ENCODE assay signal across 29 cellular contexts in the genomic region with DNA sequence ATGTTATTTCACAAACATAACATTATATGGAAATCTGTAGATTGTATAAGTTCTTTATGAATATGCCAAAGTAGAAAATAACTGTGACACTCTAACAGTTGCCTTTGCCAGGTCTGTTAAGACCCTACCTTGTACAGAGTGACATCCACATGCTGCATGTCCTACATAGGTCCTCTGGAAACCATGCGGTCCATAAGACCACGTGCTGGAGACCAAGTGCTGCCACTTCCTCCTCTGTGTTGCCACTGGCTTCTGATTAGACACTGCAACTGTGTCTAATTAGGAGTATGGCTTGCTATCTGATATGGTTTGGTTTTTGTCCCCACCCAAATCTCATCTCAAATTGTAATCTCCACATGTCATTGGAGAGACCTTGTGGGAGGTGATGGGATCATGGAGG.
DNase-seq lines count a peak whose midpoint lies in the region; ATAC-seq, FAIRE-seq and TF ChIP-seq lines count a peak whose summit lies in the region.
"Had no signal": no experiment of that assay in that cellular context is flagged by ENCODE, and none has a peak within 500 bp of the region (broad histone marks: within the 10 kb centered on the region; RNA-seq: fewer than 3 reads in every experiment).

No MANE protein-coding gene starts in this region.

- H3K36me3 ChIP-seq in HepG2 (replicated peaks in 1 of 2; ENCODE audit: control insufficient read depth in 1 of 2, insufficient read depth in 2 of 2, low read length in 2 of 2) (no peaks in the 10 kb centered on the region), right lobe of liver (no peaks in the 10 kb centered on the region)
- H3K36me3 ChIP-seq: BE2C; BLaER1; BLaER1 treated with 17β-estradiol and CSF1 and Interleukin-3, amounts not matched to agents 10 nM and 100 nM had no signal

- H3K27me3 ChIP-seq in HepG2 (ENCODE audit: control insufficient read depth in 1 of 2, insufficient read depth in 2 of 2, low read length in 2 of 2) (no peaks in the 10 kb centered on the region), right lobe of liver (no peaks in the 10 kb centered on the region)
- H3K27me3 ChIP-seq: BE2C; BLaER1; BLaER1 treated with 17β-estradiol and CSF1 and Interleukin-3, amounts not matched to agents 10 nM and 100 nM had no signal

- ATAC-seq in HepG2, result no peak
- ATAC-seq in right lobe of liver, result no peak
- ATAC-seq: A549; CD8-positive, alpha-beta T cell had no signal

- H3K9me3 ChIP-seq in HepG2 (ENCODE audit: low read length) (peaks cover 97% of the 10 kb centered on the region), right lobe of liver (peaks cover 0 to 3% (median 0%) of the 10 kb centered on the region in 4 donors)
- H3K9me3 ChIP-seq: A549; BE2C; BLaER1; BLaER1 treated with 17β-estradiol and CSF1 and Interleukin-3, amounts not matched to agents 10 nM and 100 nM; Caco-2 had no signal

- intact Hi-C loops in HepG2 (cut with micrococcal nuclease; ENCODE audit: unreplicated experiment) (no loop called here), right lobe of liver (cut with DNase I) (no loop called here)

- DNase-seq in HepG2 (ENCODE audit: low spot score), result no peak
- DNase-seq in right lobe of liver, result no peak
- DNase-seq: 8988T; ACHN; AML-193; BE2C; C1 segment of cervical spinal cord; Caco-2; Calu3; CD4-positive, alpha-beta memory T cell; CD4-positive, alpha-beta T cell; CD4-positive, CD25-positive, alpha-beta regulatory T cell; CD8-positive, alpha-beta memory T cell; CD8-positive, alpha-beta T cell; COR-L47; DMS 273 treated with DMSO at 0.1 percent for 48 hours; DMS153; DMS53; DMS79; DMS79 treated with DMSO at 0.1 percent for 48 hours; DND-41; EL had no signal

- BruUV-seq in HepG2 (replicated peaks; lab: Mats Ljungman, UMichigan), result no TSS peak

- TF ChIP-seq EP300 in HepG2 (IDR thresholded peaks at IDR 0.05; ENCODE audit: low read depth in 2 of 2, low read length in 2 of 2) (no peak), HepG2 (CRISPR knock-in tag; IDR thresholded peaks at IDR 0.05; ENCODE audit: borderline replicate concordance) (no peak)

- no peak overlapping the region for H2AFZ ChIP-seq in HepG2 (ENCODE audit: low read length)

- 0% methylated on average over 2 of the region's 2 CpGs for WGBS in HepG2 (ENCODE audit: low lambda C conversion rate)
- WGBS in right lobe of liver (ENCODE audit: insufficient coverage, low coverage, low lambda C conversion rate, missing lambda C conversion rate), result 82% methylated on average over 2 of the region's 2 CpGs

- H3K4me1 ChIP-seq in HepG2 (ENCODE audit: insufficient read depth, low read length) (no peaks in the 10 kb centered on the region), right lobe of liver (no peaks in the 10 kb centered on the region)
- H3K4me1 ChIP-seq: A549, BE2C, Caco-2 had no signal

- no peak overlapping the region for H3K4me2 ChIP-seq in HepG2 (ENCODE audit: low read depth, low read length)
- H3K4me2 ChIP-seq: A549; BLaER1; BLaER1 treated with 17β-estradiol and CSF1 and Interleukin-3, amounts not matched to agents 10 nM and 100 nM had no signal

- H3K4me3 ChIP-seq in HepG2 (replicated peaks in 1 of 3; ENCODE audit: insufficient read depth in 1 of 3, low read depth in 2 of 3, low read length in 3 of 3), result no peak overlapping the region
- H3K4me3 ChIP-seq in right lobe of liver, result no peak overlapping the region
- H3K4me3 ChIP-seq: A549; BLaER1; BLaER1 treated with 17β-estradiol and CSF1 and Interleukin-3, amounts not matched to agents 10 nM and 100 nM had no signal

- CTCF ChIA-PET in HepG2 (lab: Yijun Ruan, JAX; ENCODE audit: low intra/inter-chr PET ratio, low total read pairs), result no interaction called here

- no peak for FAIRE-seq in HepG2 (lab: Jason Lieb, UNC)
- FAIRE-seq: A204.1, A549, D721Med had no signal

- no peaks in the 10 kb centered on the region for H4K20me1 ChIP-seq in HepG2 (ENCODE audit: insufficient read depth, low read length)
- H4K20me1 ChIP-seq: BLaER1; BLaER1 treated with 17β-estradiol and CSF1 and Interleukin-3, amounts not matched to agents 10 nM and 100 nM had no signal

- TF ChIP-seq POLR2A in HepG2 (IDR thresholded peaks at IDR 0.05; ENCODE audit: insufficient read depth in 1 of 2, low read depth in 2 of 2, low read length in 2 of 2) (no peak), right lobe of liver (IDR thresholded peaks at IDR 0.05) (no peak)

- H3K27ac ChIP-seq in HepG2 (ENCODE audit: extremely low read length, insufficient read depth, low read length), result no peak overlapping the region
- H3K27ac ChIP-seq in right lobe of liver, result no peak overlapping the region
- H3K27ac ChIP-seq: 22Rv1; A549; BLaER1; BLaER1 treated with 17β-estradiol and CSF1 and Interleukin-3, amounts not matched to agents 10 nM and 100 nM; C4-2B had no signal

- no peaks in the 10 kb centered on the region for H3K79me2 ChIP-seq in HepG2 (ENCODE audit: insufficient read depth, low read length)

- no peak overlapping the region for H3K9ac ChIP-seq in HepG2 (ENCODE audit: insufficient read depth, low read depth, low read length)
- H3K9ac ChIP-seq: BLaER1; BLaER1 treated with 17β-estradiol and CSF1 and Interleukin-3, amounts not matched to agents 10 nM and 100 nM had no signal

- in situ Hi-C loops in HepG2 (cut with HindIII; ENCODE audit: extremely low pct_ligation_motif_present, low pct_unique_long_range_greater_than_20kb), result no loop called here

- POLR2A ChIA-PET in HepG2 (lab: Yijun Ruan, JAX), result no interaction called here

- TF ChIP-seq CTCF in HepG2 (CRISPR knock-in tag; IDR thresholded peaks at IDR 0.05) (no peak), right lobe of liver (IDR thresholded peaks at IDR 0.05) (no peak)

- TF ChIP-seq RAD21 in HepG2 (CRISPR knock-in tag; IDR thresholded peaks at IDR 0.05), result no peak

TF ChIP-seq in HepG2, 621 proteins besides CTCF, POLR2A, EP300 and RAD21:
- TF ChIP-seq, protein P1, sequence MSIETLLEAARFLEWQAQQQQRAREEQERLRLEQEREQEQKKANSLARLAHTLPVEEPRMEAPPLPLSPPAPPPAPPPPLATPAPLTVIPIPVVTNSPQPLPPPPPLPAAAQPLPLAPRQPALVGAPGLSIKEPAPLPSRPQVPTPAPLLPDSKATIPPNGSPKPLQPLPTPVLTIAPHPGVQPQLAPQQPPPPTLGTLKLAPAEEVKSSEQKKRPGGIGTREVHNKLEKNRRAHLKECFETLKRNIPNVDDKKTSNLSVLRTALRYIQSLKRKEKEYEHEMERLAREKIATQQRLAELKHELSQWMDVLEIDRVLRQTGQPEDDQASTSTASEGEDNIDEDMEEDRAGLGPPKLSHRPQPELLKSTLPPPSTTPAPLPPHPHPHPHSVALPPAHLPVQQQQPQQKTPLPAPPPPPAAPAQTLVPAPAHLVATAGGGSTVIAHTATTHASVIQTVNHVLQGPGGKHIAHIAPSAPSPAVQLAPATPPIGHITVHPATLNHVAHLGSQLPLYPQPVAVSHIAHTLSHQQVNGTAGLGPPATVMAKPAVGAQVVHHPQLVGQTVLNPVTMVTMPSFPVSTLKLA (IDR thresholded peaks at IDR 0.05), result peak; percentile 55
- TF ChIP-seq HES4 (CRISPR knock-in tag; IDR thresholded peaks at IDR 0.05; ENCODE audit: borderline replicate concordance), result no peak
